In genomic region chr2:71263386-71263785, GRCh38 we compare ENCODE assay signal across 31 cellular contexts.
"Had no signal": no experiment of that assay in that cellular context is flagged by ENCODE, and none has a peak within 500 bp of the region (broad histone marks: within the 10 kb centered on the region; RNA-seq: fewer than 3 reads in every experiment).

No MANE protein-coding gene starts in this region.

- H3K9me3 ChIP-seq: ovary, psoas muscle, spleen, suprapubic skin, testis, tibial artery, upper lobe of left lung, vagina had no signal

- H2AFZ ChIP-seq: neural progenitor cell, parathyroid adenoma had no signal

- H3K27me3 ChIP-seq: ovary, testis, upper lobe of left lung, vagina had no signal

- FAIRE-seq: urothelium cell line had no signal

- H3K4me3 Mint-ChIP-seq: naive thymus-derived CD4-positive, alpha-beta T cell; natural killer cell; nephron; neural progenitor cell; stimulated activated memory B cell treated with anti-CD40 and anti-IgM and Interleukin-4, amounts not matched to agents 10 μg/mL and 1 μg/mL and 100 μg/mL, for 72 hours; stimulated activated naive CD8-positive, alpha-beta T cell treated with anti-CD3 and anti-CD28 coated beads, Interleukin-15, amount 100 ng/mL, for 72 hours had no signal

- H3K79me2 ChIP-seq: parathyroid adenoma had no signal

- H3K27ac Mint-ChIP-seq: natural killer cell; nephron; neural progenitor cell; progenitor cell of endocrine pancreas; stimulated activated memory B cell treated with anti-CD40 and anti-IgM and Interleukin-4, amounts not matched to agents 10 μg/mL and 1 μg/mL and 100 μg/mL, for 72 hours; stimulated activated naive CD8-positive, alpha-beta T cell treated with anti-CD3 and anti-CD28 coated beads, Interleukin-15, amount 100 ng/mL, for 72 hours had no signal

- H3K4me1 ChIP-seq: neural progenitor cell, parathyroid adenoma, spleen, suprapubic skin, testis, tibial artery, upper lobe of left lung, vagina had no signal

- ATAC-seq: naive thymus-derived CD4-positive, alpha-beta T cell; natural killer cell; psoas muscle; right cardiac atrium; sciatic nerve; stimulated activated memory B cell treated with anti-CD40 and anti-IgM and Interleukin-4, amounts not matched to agents 10 μg/mL and 1 μg/mL and 100 μg/mL, for 72 hours; stimulated activated naive CD8-positive, alpha-beta T cell treated with anti-CD3 and anti-CD28 coated beads, Interleukin-15, amount 100 ng/mL, for 72 hours had no signal

- H3K9ac ChIP-seq: neural progenitor cell, parathyroid adenoma had no signal

- H3K36me3 ChIP-seq: neural progenitor cell, ovary, spleen, suprapubic skin, tibial artery, upper lobe of left lung, vagina had no signal

- H3K36me3 Mint-ChIP-seq: naive thymus-derived CD4-positive, alpha-beta T cell; natural killer cell; neural progenitor cell; stimulated activated memory B cell treated with anti-CD40 and anti-IgM and Interleukin-4, amounts not matched to agents 10 μg/mL and 1 μg/mL and 100 μg/mL, for 72 hours had no signal

- H3K27ac ChIP-seq: neural progenitor cell, ovary, parathyroid adenoma, psoas muscle, skin epidermis, spleen, suprapubic skin, testis, tibial artery, upper lobe of left lung, vagina had no signal

- H3K4me3 ChIP-seq: neural progenitor cell, ovary, psoas muscle, skin epidermis, smooth muscle cell, spleen, suprapubic skin, testis, tibial artery, upper lobe of left lung, vagina had no signal

- H3K4me1 Mint-ChIP-seq: naive thymus-derived CD4-positive, alpha-beta T cell; natural killer cell; nephron; neural progenitor cell; stimulated activated memory B cell treated with anti-CD40 and anti-IgM and Interleukin-4, amounts not matched to agents 10 μg/mL and 1 μg/mL and 100 μg/mL, for 72 hours; stimulated activated naive CD8-positive, alpha-beta T cell treated with anti-CD3 and anti-CD28 coated beads, Interleukin-15, amount 100 ng/mL, for 72 hours had no signal

- H3K9me3 Mint-ChIP-seq: natural killer cell; nephron; neural progenitor cell; stimulated activated memory B cell treated with anti-CD40 and anti-IgM and Interleukin-4, amounts not matched to agents 10 μg/mL and 1 μg/mL and 100 μg/mL, for 72 hours; stimulated activated naive CD8-positive, alpha-beta T cell treated with anti-CD3 and anti-CD28 coated beads, Interleukin-15, amount 100 ng/mL, for 72 hours had no signal

- DNase-seq: naive thymus-derived CD4-positive, alpha-beta T cell; natural killer cell; occipital lobe; ovary; posterior cingulate gyrus; psoas muscle; right cardiac atrium; spleen; stimulated activated CD4-positive, alpha-beta T cell treated with anti-CD3 and anti-CD28 coated beads, Interleukin-12 subunit alpha, Interleukin-12 subunit beta, amount 100 ng/mL, for 4 hours; stimulated activated CD4-positive, alpha-beta T cell treated with anti-CD3 and anti-CD28 coated beads, Interleukin-1b, Interleukin-23, amount 100 ng/mL, for 48 hours; stimulated activated CD4-positive, alpha-beta T cell treated with anti-CD3 and anti-CD28 coated beads, Interleukin-4, amount 100 ng/mL, for 1 hour; stimulated activated CD4-positive, alpha-beta T cell treated with anti-CD3 and anti-CD28 coated beads, Interleukin-4, amount 100 ng/mL, for 4 hours; stimulated activated CD8-positive, alpha-beta memory T cell treated with anti-CD3 and anti-CD28 coated beads, Interleukin-4, amount 100 ng/mL, for 48 hours; stimulated activated naive CD4-positive, alpha-beta T cell; stimulated activated naive CD8-positive, alpha-beta T cell treated with anti-CD3 and anti-CD28 coated beads, Interleukin-15, amount 100 ng/mL, for 72 hours; substantia nigra; testis; tibial artery; trophoblast cell; upper lobe of left lung had no signal

- H3K4me2 ChIP-seq: neural progenitor cell, smooth muscle cell had no signal
